In genomic region chr9:20427359-20427758, GRCh38 we compare ENCODE assay signal across 24 cellular contexts.
"Had no signal": no experiment of that assay in that cellular context is flagged by ENCODE, and none has a peak within 500 bp of the region (broad histone marks: within the 10 kb centered on the region; RNA-seq: fewer than 3 reads in every experiment).

No MANE protein-coding gene starts in this region.

- H3K27ac Mint-ChIP-seq: immature natural killer cell; mesothelial cell of epicardium; natural killer cell; stimulated activated effector memory CD8-positive, alpha-beta T cell treated with anti-CD3 and anti-CD28 coated beads, Interleukin-12 subunit alpha, Interleukin-12 subunit beta, amount 100 ng/mL, for 72 hours; stimulated activated naive CD8-positive, alpha-beta T cell treated with anti-CD3 and anti-CD28 coated beads, Interleukin-15, Interleukin-2, amounts not matched to agents 100 ng/mL and 50 ng/mL, for 24 hours; type B pancreatic cell had no signal

- H3K27me3 Mint-ChIP-seq: naive B cell; stimulated activated naive CD8-positive, alpha-beta T cell treated with anti-CD3 and anti-CD28 coated beads, Interleukin-15, Interleukin-2, amounts not matched to agents 100 ng/mL and 50 ng/mL, for 24 hours; type B pancreatic cell had no signal

- H3K4me3 ChIP-seq: left ventricle myocardium inferior, lung, ovary, prostate gland, skin epidermis, tibial nerve, vagina had no signal

- ATAC-seq: natural killer cell; right cardiac atrium; sciatic nerve; stimulated activated effector memory CD8-positive, alpha-beta T cell treated with anti-CD3 and anti-CD28 coated beads, Interleukin-12 subunit alpha, Interleukin-12 subunit beta, amount 100 ng/mL, for 72 hours had no signal

- H3K27me3 ChIP-seq: tibial nerve, vagina had no signal

- H3K9me3 Mint-ChIP-seq: immature natural killer cell; naive B cell; natural killer cell; stimulated activated effector memory CD8-positive, alpha-beta T cell treated with anti-CD3 and anti-CD28 coated beads, Interleukin-12 subunit alpha, Interleukin-12 subunit beta, amount 100 ng/mL, for 72 hours; stimulated activated naive CD8-positive, alpha-beta T cell treated with anti-CD3 and anti-CD28 coated beads, Interleukin-15, Interleukin-2, amounts not matched to agents 100 ng/mL and 50 ng/mL, for 24 hours; type B pancreatic cell had no signal

- H3K27ac ChIP-seq: left ventricle myocardium inferior, ovary, prostate gland, skin epidermis, tibial nerve, vagina had no signal

- H3K36me3 Mint-ChIP-seq: naive B cell; natural killer cell; stimulated activated effector memory CD8-positive, alpha-beta T cell treated with anti-CD3 and anti-CD28 coated beads, Interleukin-12 subunit alpha, Interleukin-12 subunit beta, amount 100 ng/mL, for 72 hours had no signal

- DNase-seq: hypothalamus; immature natural killer cell; islet precursor cell; left ventricle myocardium inferior; mesendoderm; naive B cell; natural killer cell; ovary; posterior cingulate gyrus; retina; right cardiac atrium; stimulated activated CD4-positive, alpha-beta T cell treated with anti-CD3 and anti-CD28 coated beads, Interleukin-12 subunit alpha, Interleukin-12 subunit beta, amount 100 ng/mL, for 4 hours; stimulated activated CD4-positive, alpha-beta T cell treated with anti-CD3 and anti-CD28 coated beads, Interleukin-4, amount 100 ng/mL, for 24 hours; stimulated activated naive CD4-positive, alpha-beta T cell had no signal

- H3K4me1 Mint-ChIP-seq: immature natural killer cell; natural killer cell; stimulated activated effector memory CD8-positive, alpha-beta T cell treated with anti-CD3 and anti-CD28 coated beads, Interleukin-12 subunit alpha, Interleukin-12 subunit beta, amount 100 ng/mL, for 72 hours had no signal

- H3K4me3 Mint-ChIP-seq: immature natural killer cell; mesothelial cell of epicardium; naive B cell; natural killer cell; stimulated activated effector memory CD8-positive, alpha-beta T cell treated with anti-CD3 and anti-CD28 coated beads, Interleukin-12 subunit alpha, Interleukin-12 subunit beta, amount 100 ng/mL, for 72 hours; stimulated activated naive CD8-positive, alpha-beta T cell treated with anti-CD3 and anti-CD28 coated beads, Interleukin-15, Interleukin-2, amounts not matched to agents 100 ng/mL and 50 ng/mL, for 24 hours; type B pancreatic cell had no signal

- H3K4me1 ChIP-seq: left ventricle myocardium inferior, prostate gland, tibial nerve, vagina had no signal

- H3K9me3 ChIP-seq: left ventricle myocardium inferior, ovary, prostate gland, tibial nerve, vagina had no signal

- H3K36me3 ChIP-seq: left ventricle myocardium inferior, ovary, prostate gland, tibial nerve, vagina had no signal
